In genomic region chr17:32445497-32445896, GRCh38 we compare ENCODE assay signal across 7 cellular contexts. TPM values are rescaled to one million over a fixed set of nuclear protein-coding genes. Genes with fewer than 3 reads are reported as not detected.
DNase-seq lines count a peak whose midpoint lies in the region; ATAC-seq and TF ChIP-seq lines count a peak whose summit lies in the region.

No MANE protein-coding gene starts in this region.

- H3K27ac Mint-ChIP-seq in activated T-helper 17 cell treated with anti-CD3 and anti-CD28 coated beads, Interleukin-2, amount 50 U/mL, for 72 hours: peak overlapping the region; percentile 73

- no peaks in the 10 kb centered on the region for H3K9me3 ChIP-seq in HUES48 (ENCODE audit: control insufficient read depth, insufficient read depth, low read length)
- H3K9me3 ChIP-seq in iPS-20b (ENCODE audit: insufficient read depth, low read depth, low read length): no peaks in the 10 kb centered on the region
- H3K9me3 ChIP-seq in stomach: no peaks in the 10 kb centered on the region

- H3K36me3 ChIP-seq in HUES48 (ENCODE audit: control insufficient read depth, insufficient read depth, low read length) (peaks cover 46% of the 10 kb centered on the region), iPS-20b (ENCODE audit: insufficient read depth, low read depth, low read length) (peaks cover 45% of the 10 kb centered on the region), stomach (peaks cover 21 to 38% (median 36%) of the 10 kb centered on the region in 4 donors)

- H3K9ac ChIP-seq in HUES48 (ENCODE audit: low read depth, low read length) (peak overlapping the region; percentile 95; the same call in 1 of the 2 replicates), iPS-20b (ENCODE audit: low read depth, low read length) (peak overlapping the region; percentile 97; the same call in 1 of the 2 replicates)

- H3K27me3 ChIP-seq in HUES48 (ENCODE audit: control insufficient read depth, insufficient read depth, low read length): no peaks in the 10 kb centered on the region; the same call in 1 of the 2 replicates
- peaks cover 13% of the 10 kb centered on the region for H3K27me3 ChIP-seq in iPS-20b (ENCODE audit: insufficient read depth, low read length)
- H3K27me3 ChIP-seq in stomach: no peaks in the 10 kb centered on the region

- H3K36me3 Mint-ChIP-seq in activated T-helper 17 cell treated with anti-CD3 and anti-CD28 coated beads, Interleukin-2, amount 50 U/mL, for 72 hours (ENCODE audit: low read depth): peaks cover 57% of the 10 kb centered on the region

- DNase-seq in stomach: no peak

- no peak for TF ChIP-seq CTCF in stomach (IDR thresholded peaks at IDR 0.05)

- ATAC-seq in activated T-helper 17 cell treated with anti-CD3 and anti-CD28 coated beads, Interleukin-2, amount 50 U/mL, for 72 hours (replicated peaks): no peak
- ATAC-seq in HG03460 (IDR thresholded peaks at IDR 0.05; ENCODE audit: unreplicated experiment): no peak
- ATAC-seq in esophagus mucosa: no peak
- ATAC-seq in HG03354 (IDR thresholded peaks at IDR 0.05; ENCODE audit: poor library complexity, severe bottlenecking, unreplicated experiment): no peak

- H3K4me3 Mint-ChIP-seq in activated T-helper 17 cell treated with anti-CD3 and anti-CD28 coated beads, Interleukin-2, amount 50 U/mL, for 72 hours: peak overlapping the region; percentile 83

- intact Hi-C loops in stomach (cut with DNase I; ENCODE audit: low total_unique reads): no loop called here

- no peaks in the 10 kb centered on the region for H3K27me3 Mint-ChIP-seq in activated T-helper 17 cell treated with anti-CD3 and anti-CD28 coated beads, Interleukin-2, amount 50 U/mL, for 72 hours

- no peaks in the 10 kb centered on the region for H3K9me3 Mint-ChIP-seq in activated T-helper 17 cell treated with anti-CD3 and anti-CD28 coated beads, Interleukin-2, amount 50 U/mL, for 72 hours

- peaks cover 11% of the 10 kb centered on the region for H3K4me1 ChIP-seq in HUES48 (ENCODE audit: control insufficient read depth, insufficient read depth, low read length)
- peaks cover 5% of the 10 kb centered on the region; the same call in 1 of the 2 replicates for H3K4me1 ChIP-seq in iPS-20b (ENCODE audit: insufficient read depth, low read length)
- H3K4me1 ChIP-seq in stomach: peaks cover 14 to 32% (median 26%) of the 10 kb centered on the region in 4 donors

- H3K27ac ChIP-seq in HUES48 (ENCODE audit: low read depth, low read length) (no peak overlapping the region), iPS-20b (ENCODE audit: low read length) (no peak overlapping the region), stomach (peak overlapping the region in 4 of 5 donors; percentile 78 to 91 (median 88))

- H3K4me3 ChIP-seq in HUES48 (ENCODE audit: low read depth, low read length) (peak overlapping the region; percentile 99), iPS-20b (ENCODE audit: low read length) (peak overlapping the region; percentile 98), stomach (peak overlapping the region; percentile 69 to 99 (median 87))

- 7 to 15% (median 9%) methylated on average over 6 of the region's 6 CpGs for WGBS in stomach, 5 donors

- H3K4me1 Mint-ChIP-seq in activated T-helper 17 cell treated with anti-CD3 and anti-CD28 coated beads, Interleukin-2, amount 50 U/mL, for 72 hours: peaks cover 35% of the 10 kb centered on the region

- no peak for TF ChIP-seq EP300 in stomach (IDR thresholded peaks at IDR 0.05)

- no peak for TF ChIP-seq POLR2A in stomach (IDR thresholded peaks at IDR 0.05)

RNA-seq across cellular contexts. Expression of gene PSMD11, which starts 1.2 kb away (rescaled TPM):
- 100 to 1,000 TPM; 108 to 161 TPM for total RNA-seq in activated T-helper 17 cell treated with anti-CD3 and anti-CD28 coated beads, Interleukin-2, amount 50 U/mL, for 72 hours
- total RNA-seq in stomach (100 to 1,000 TPM in 1 of 5 donors, 10 to 100 TPM in 4; 21.0 to 131 (median 36.5) TPM), esophagus mucosa (87.0 TPM)
- polyA plus RNA-seq in stomach: 10 to 100 TPM; 29.6 to 30.4 (median 30.1) TPM

RNA-seq across cellular contexts. Expression of gene CDK5R1, which starts 41.3 kb away (rescaled TPM):
- total RNA-seq in activated T-helper 17 cell treated with anti-CD3 and anti-CD28 coated beads, Interleukin-2, amount 50 U/mL, for 72 hours: 10 to 100 TPM in 1 of 2 donors, 1 to 10 TPM in 1; 3.6 to 13.0 TPM
- 1 to 10 TPM in 3 of 5 donors, under 1 TPM in 1, not detected in 1; 0.45 to 2.6 (median 1.9) TPM for total RNA-seq in stomach
- polyA plus RNA-seq in stomach: 1 to 10 TPM in 1 of 3 donors, under 1 TPM in 1, not detected in 1; 0.37 to 1.9 TPM
- total RNA-seq in esophagus mucosa: 12.6 TPM

Comparison
In these comparisons a context has a peak if more than half of its experiments do, and no peak if none do; other contexts are left out.
1. H3K27ac ChIP-seq: peak in stomach (4 of 5); none in HUES48 (single experiment) and iPS-20b (single experiment).
2. Peak in every context shown above with its lines, with median percentiles within 50 percentile points of each other: H3K4me3 ChIP-seq.